ENCODE assay signal across 17 cellular contexts in the genomic region with DNA sequence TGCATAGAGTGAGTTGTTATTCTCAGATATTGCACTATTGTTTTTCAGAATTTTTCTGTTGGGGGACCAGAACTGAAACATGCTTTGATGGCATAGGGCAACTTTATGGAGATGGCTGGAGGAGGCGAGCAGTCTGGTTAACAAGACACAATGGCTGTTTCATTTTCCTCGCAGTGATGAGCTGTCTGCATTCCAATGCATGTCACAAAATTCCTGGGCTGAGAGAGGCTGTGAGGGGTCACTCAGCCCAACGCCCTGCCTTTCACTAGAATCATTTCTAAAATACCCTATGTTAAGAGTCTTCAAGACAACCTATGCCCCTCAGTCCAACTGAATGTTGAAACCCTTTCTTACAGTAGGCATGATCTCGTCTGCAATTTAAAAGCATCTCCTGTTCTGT.
"Had no signal": no experiment of that assay in that cellular context is flagged by ENCODE, and none has a peak within 500 bp of the region (broad histone marks: within the 10 kb centered on the region; RNA-seq: fewer than 3 reads in every experiment).

No MANE protein-coding gene starts in this region.

- H3K27ac ChIP-seq: breast epithelium, gastrocnemius medialis, heart left ventricle, left lung, psoas muscle, sigmoid colon, spleen, testis, upper lobe of right lung had no signal

- H3K9me3 ChIP-seq: breast epithelium, gastrocnemius medialis, left lung, psoas muscle, sigmoid colon, spleen, testis, upper lobe of right lung had no signal

- H3K4me3 ChIP-seq: breast epithelium, gastrocnemius medialis, heart left ventricle, left lung, psoas muscle, sigmoid colon, spleen, testis, upper lobe of right lung had no signal

- H3K27me3 ChIP-seq: breast epithelium, gastrocnemius medialis, heart left ventricle, left lung, sigmoid colon, spleen, testis, upper lobe of right lung had no signal

- DNase-seq: activated CD4-positive, alpha-beta T cell treated with anti-CD3 and anti-CD28 coated beads, Interleukin-2, amount 50 U/mL, for 1 hour; activated naive CD4-positive, alpha-beta T cell; activated naive CD8-positive, alpha-beta T cell treated with anti-CD3 and anti-CD28 coated beads, Interleukin-2, amount 10 ng/mL, durations not matched to agents 7 days and 5 days; activated T-cell treated with anti-CD3 and anti-CD28 coated beads for 4 hours; dermis blood vessel endothelial cell; gastrocnemius medialis; heart left ventricle; left lung; mammary epithelial cell; natural killer cell; psoas muscle; sigmoid colon; spleen; stimulated activated naive CD8-positive, alpha-beta T cell treated with anti-CD3 and anti-CD28 coated beads, Interleukin-15, amount 100 ng/mL, for 72 hours; testis; upper lobe of right lung had no signal

- H3K4me1 ChIP-seq: breast epithelium, gastrocnemius medialis, heart left ventricle, left lung, psoas muscle, sigmoid colon, spleen, testis, upper lobe of right lung had no signal

- H3K36me3 ChIP-seq: breast epithelium, gastrocnemius medialis, heart left ventricle, left lung, sigmoid colon, spleen, upper lobe of right lung had no signal
